In genomic region chr9:93708289-93708986, GRCh38 we compare ENCODE assay signal across 28 cellular contexts.
"Had no signal": no experiment of that assay in that cellular context is flagged by ENCODE, and none has a peak within 500 bp of the region (broad histone marks: within the 10 kb centered on the region; RNA-seq: fewer than 3 reads in every experiment).

No MANE protein-coding gene starts in this region.

- DNase-seq: dermis blood vessel endothelial cell; effector memory CD4-positive, alpha-beta T cell; erythroblast; esophagus squamous epithelium; foreskin melanocyte; glutamatergic neuron; kidney; left lung; lower lobe of right lung; mucosa of descending colon; naive thymus-derived CD4-positive, alpha-beta T cell; nucleus accumbens; ovary; spleen; stimulated activated CD4-positive, alpha-beta T cell treated with anti-CD3 and anti-CD28 coated beads, Interleukin-4, amount 100 ng/mL, for 4 hours; stimulated activated naive CD8-positive, alpha-beta T cell treated with anti-CD3 and anti-CD28 coated beads, Interleukin-15, Interleukin-2, amounts not matched to agents 100 U/mL and 50 U/mL, for 24 hours; substantia nigra; testis; tibial artery had no signal

- H3K4me3 Mint-ChIP-seq: central memory CD8-positive, alpha-beta T cell; mesothelial cell of epicardium; naive thymus-derived CD4-positive, alpha-beta T cell; nephron; neural progenitor cell; stimulated activated memory B cell treated with anti-CD40 and anti-IgM and Interleukin-4, amounts not matched to agents 10 μg/mL and 1 μg/mL and 100 μg/mL, for 72 hours; type B pancreatic cell had no signal

- H3K9me3 ChIP-seq: esophagus squamous epithelium, mucosa of descending colon, ovary, testis had no signal

- H3K9ac ChIP-seq: neural progenitor cell had no signal

- H3K36me3 ChIP-seq: esophagus squamous epithelium, left lung, lower lobe of right lung, neural progenitor cell, ovary, spleen, tibial artery had no signal

- H3K4me1 ChIP-seq: esophagus squamous epithelium, left lung, lower lobe of right lung, neural progenitor cell, spleen, testis, tibial artery had no signal

- H3K4me1 Mint-ChIP-seq: central memory CD8-positive, alpha-beta T cell; mesothelial cell of epicardium; naive thymus-derived CD4-positive, alpha-beta T cell; nephron; neural progenitor cell; stimulated activated memory B cell treated with anti-CD40 and anti-IgM and Interleukin-4, amounts not matched to agents 10 μg/mL and 1 μg/mL and 100 μg/mL, for 72 hours had no signal

- H3K27ac ChIP-seq: coronary artery, esophagus squamous epithelium, left lung, lower lobe of right lung, neural progenitor cell, ovary, skin epidermis, spleen, testis, tibial artery had no signal

- H3K27me3 Mint-ChIP-seq: central memory CD8-positive, alpha-beta T cell had no signal

- H3K4me2 ChIP-seq: neural progenitor cell had no signal

- H3K27me3 ChIP-seq: esophagus squamous epithelium, neural progenitor cell, ovary, testis, tibial artery had no signal

- ATAC-seq: left lung; lower lobe of right lung; mucosa of descending colon; naive thymus-derived CD4-positive, alpha-beta T cell; sciatic nerve; stimulated activated memory B cell treated with anti-CD40 and anti-IgM and Interleukin-4, amounts not matched to agents 10 μg/mL and 1 μg/mL and 100 μg/mL, for 72 hours; stimulated activated naive CD8-positive, alpha-beta T cell treated with anti-CD3 and anti-CD28 coated beads, Interleukin-15, Interleukin-2, amounts not matched to agents 100 U/mL and 50 U/mL, for 24 hours had no signal

- H2AFZ ChIP-seq: neural progenitor cell had no signal

- H3K4me3 ChIP-seq: coronary artery, esophagus squamous epithelium, left lung, lower lobe of right lung, mucosa of descending colon, neural progenitor cell, ovary, skin epidermis, spleen, testis, tibial artery had no signal

- H3K36me3 Mint-ChIP-seq: mesothelial cell of epicardium; neural progenitor cell; stimulated activated memory B cell treated with anti-CD40 and anti-IgM and Interleukin-4, amounts not matched to agents 10 μg/mL and 1 μg/mL and 100 μg/mL, for 72 hours; type B pancreatic cell had no signal

- H3K27ac Mint-ChIP-seq: mesothelial cell of epicardium; naive thymus-derived CD4-positive, alpha-beta T cell; nephron; neural progenitor cell; stimulated activated memory B cell treated with anti-CD40 and anti-IgM and Interleukin-4, amounts not matched to agents 10 μg/mL and 1 μg/mL and 100 μg/mL, for 72 hours; type B pancreatic cell had no signal

- H3K9me3 Mint-ChIP-seq: neural progenitor cell, type B pancreatic cell had no signal
